8 cellular contexts compared by ENCODE assay signal in the genomic region with DNA sequence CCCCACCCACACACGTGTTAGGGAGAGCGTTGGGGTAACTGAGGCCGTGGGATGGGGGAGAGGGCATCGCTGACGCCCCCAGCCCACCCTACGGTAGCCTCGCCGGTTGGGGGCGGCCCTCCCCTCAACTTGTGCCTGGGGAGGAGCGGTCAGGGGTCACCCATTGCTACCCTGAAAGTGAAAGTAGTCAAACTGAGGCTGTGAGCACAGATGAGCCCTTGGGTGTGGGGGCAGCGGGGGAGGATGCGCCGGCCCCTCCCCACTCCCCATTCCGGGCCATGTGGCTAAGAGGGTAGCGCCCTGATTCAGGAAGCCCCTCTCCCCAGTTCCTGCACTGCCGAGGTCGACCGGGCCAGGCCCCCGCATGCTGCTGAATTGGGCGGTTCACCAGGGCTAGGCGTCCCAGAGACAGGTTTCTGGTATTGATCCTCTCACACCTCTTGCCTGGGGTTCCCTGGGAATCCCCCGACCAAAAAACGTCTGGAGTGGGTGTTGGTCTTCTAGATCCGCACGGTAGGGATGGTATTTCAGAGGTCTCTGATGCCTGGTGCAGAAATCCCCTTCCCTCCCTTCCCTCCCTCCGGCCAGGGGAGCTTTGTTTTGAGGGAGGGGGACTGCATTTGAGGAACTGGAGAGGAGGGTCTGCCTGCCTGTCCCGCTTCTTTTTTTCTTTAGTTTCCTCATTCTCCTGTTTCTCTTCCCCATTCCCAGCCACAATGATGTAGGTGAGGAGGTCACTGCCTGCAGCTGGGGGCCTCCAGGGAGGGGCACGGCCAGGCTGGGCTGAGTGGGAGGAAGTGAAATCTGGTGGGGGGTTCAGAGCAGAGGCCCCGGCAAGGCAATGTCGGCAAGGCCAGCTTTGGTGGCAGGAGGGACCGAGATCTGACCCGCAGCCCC. TPM values are rescaled to one million over a fixed set of nuclear protein-coding genes. Genes with fewer than 3 reads are reported as not detected.
DNase-seq lines count a peak whose midpoint lies in the region; ATAC-seq and TF ChIP-seq lines count a peak whose summit lies in the region.

No MANE protein-coding gene starts in this region.

- BruUV-seq in Panc1 (replicated peaks; lab: Mats Ljungman, UMichigan): no TSS peak

- TF ChIP-seq POLR2A in adrenal gland (IDR thresholded peaks at IDR 0.05): peak in 1 of 2 donors; percentile 15

- CTCF ChIA-PET in Panc1 (lab: Charles Lee): interaction anchor here (1.3 kb wide), 1 partner anchor 10 kb away, joined by 3 read pairs; no protein-coding TSS in a partner anchor

- TF ChIP-seq CTCF in Panc1 (IDR thresholded peaks at IDR 0.05) (no peak), adrenal gland (IDR thresholded peaks at IDR 0.05) (no peak)

- H3K9ac ChIP-seq in iPS-20b (ENCODE audit: low read depth, low read length): peak overlapping the region; percentile 77; the same call in 1 of the 2 replicates

- ATAC-seq in Panc1 (no peak), GM21529 (IDR thresholded peaks at IDR 0.05; ENCODE audit: unreplicated experiment) (no peak), HG02852 (IDR thresholded peaks at IDR 0.05; ENCODE audit: unreplicated experiment) (no peak)

- intact Hi-C loops in Panc1 (cut with micrococcal nuclease; ENCODE audit: unreplicated experiment) (no loop called here), adrenal gland (cut with DNase I) (loop anchor here (5.0 kb wide), 2 partner anchors 41 to 46 kb away; no protein-coding TSS in a partner anchor)

- H3K4me3 ChIP-seq in Panc1 (ENCODE audit: low read depth in 2 of 2, low read length in 2 of 2): peak overlapping the region; percentile 89 to 90
- peak overlapping the region; percentile 46 to 87 (median 71) for H3K4me3 ChIP-seq in adrenal gland
- H3K4me3 ChIP-seq in iPS-20b (ENCODE audit: low read length): peak overlapping the region; percentile 79

- POLR2A ChIA-PET in Panc1 (lab: Charles Lee): interaction anchor here (0.6 kb wide), 1 partner anchor 1005 kb away, joined by 7 read pairs; no protein-coding TSS in a partner anchor

- DNase-seq in GDM1 (lab: John Stamatoyannopoulos, UW): peak; percentile 21
- DNase-seq in Panc1 (ENCODE audit: low read depth, low spot score): no peak
- peak in 6 of 7 donors; percentile 25 to 67 (median 53) for DNase-seq in adrenal gland
- DNase-seq in stimulated activated CD4-positive, alpha-beta T cell treated with anti-CD3 and anti-CD28 coated beads, Interleukin-2, amount 100 ng/mL, for 4 hours (ENCODE audit: low read depth): peak; percentile 53
- no peak for DNase-seq in COR-L47 (lab: John Stamatoyannopoulos, UW)

- H3K9me3 ChIP-seq in Panc1 (ENCODE audit: control insufficient read depth, insufficient read depth, low read depth, low read length) (no peaks in the 10 kb centered on the region), adrenal gland (replicated peaks in 1 of 3) (no peaks in the 10 kb centered on the region), iPS-20b (ENCODE audit: insufficient read depth, low read depth, low read length) (no peaks in the 10 kb centered on the region)

- no peaks in the 10 kb centered on the region for H3K27me3 ChIP-seq in Panc1 (ENCODE audit: control insufficient read depth, insufficient read depth, low read length)
- H3K27me3 ChIP-seq in adrenal gland: no peaks in the 10 kb centered on the region
- peaks cover 8% of the 10 kb centered on the region; the same call in 1 of the 2 replicates for H3K27me3 ChIP-seq in iPS-20b (ENCODE audit: insufficient read depth, low read length)

- in situ Hi-C loops in Panc1 (cut with HindIII; ENCODE audit: low pct_unique_long_range_greater_than_20kb, low sequenced_read_pairs): no loop called here

- peak overlapping the region; percentile 95 for H3K27ac ChIP-seq in Panc1 (ENCODE audit: low read length)
- H3K27ac ChIP-seq in adrenal gland: peak overlapping the region; percentile 60 to 97 (median 79)
- no peak overlapping the region for H3K27ac ChIP-seq in iPS-20b (ENCODE audit: low read length)

- no peaks in the 10 kb centered on the region; the same call in 1 of the 2 replicates for H3K36me3 ChIP-seq in Panc1 (ENCODE audit: control insufficient read depth, insufficient read depth, low read length)
- no peaks in the 10 kb centered on the region for H3K36me3 ChIP-seq in adrenal gland (replicated peaks in 1 of 2)
- H3K36me3 ChIP-seq in iPS-20b (ENCODE audit: insufficient read depth, low read depth, low read length): no peaks in the 10 kb centered on the region

- peaks cover 61% of the 10 kb centered on the region for H3K4me1 ChIP-seq in Panc1 (ENCODE audit: control insufficient read depth, insufficient read depth, low read length)
- peaks cover 12 to 64% of the 10 kb centered on the region in 2 donors for H3K4me1 ChIP-seq in adrenal gland (replicated peaks in 1 of 2)
- peaks cover 23% of the 10 kb centered on the region for H3K4me1 ChIP-seq in iPS-20b (ENCODE audit: insufficient read depth, low read length)

- 25 to 44% (median 33%) methylated on average over 8 to 32 of the region's 32 CpGs for WGBS in adrenal gland, 4 donors

RNA-seq across cellular contexts. Expression of a gene that starts 1.0 kb away (rescaled TPM):
- total RNA-seq in Panc1 (2021; ENCODE audit: unreplicated experiment): 39.6 TPM
- polyA plus RNA-seq in Panc1 (2012; ENCODE audit: insufficient read length): 25.5 TPM
- total RNA-seq in adrenal gland: 10 to 100 TPM; 26.1 to 70.3 (median 44.6) TPM
- polyA plus RNA-seq in adrenal gland: 10 to 100 TPM in 1 of 3 donors, 1 to 10 TPM in 2; 5.8 to 14.5 (median 9.3) TPM

RNA-seq across cellular contexts. Expression of a gene that starts 37.8 kb away (rescaled TPM):
- 16.3 TPM for total RNA-seq in Panc1 (2021; ENCODE audit: unreplicated experiment)
- 15.3 TPM for polyA plus RNA-seq in Panc1 (2012; ENCODE audit: insufficient read length)
- total RNA-seq in adrenal gland: 10 to 100 TPM; 18.0 to 37.4 (median 21.5) TPM
- 10 to 100 TPM in 2 of 3 donors, 1 to 10 TPM in 1; 3.6 to 25.4 (median 11.0) TPM for polyA plus RNA-seq in adrenal gland

Comparison
In these comparisons a context has a peak if more than half of its experiments do, and no peak if none do; other contexts are left out.
1. DNase-seq: peak in GDM1 (single experiment), adrenal gland (6 of 7) and stimulated activated CD4-positive, alpha-beta T cell treated with anti-CD3 and anti-CD28 coated beads, Interleukin-2, amount 100 ng/mL, for 4 hours (single experiment); none in Panc1 (single experiment) and COR-L47 (single experiment).
2. Peak in every context shown above with its lines, with median percentiles within 50 percentile points of each other: H3K4me3 ChIP-seq.